Comparison of ENCODE assay signal across 6 cellular contexts in the genomic region with DNA sequence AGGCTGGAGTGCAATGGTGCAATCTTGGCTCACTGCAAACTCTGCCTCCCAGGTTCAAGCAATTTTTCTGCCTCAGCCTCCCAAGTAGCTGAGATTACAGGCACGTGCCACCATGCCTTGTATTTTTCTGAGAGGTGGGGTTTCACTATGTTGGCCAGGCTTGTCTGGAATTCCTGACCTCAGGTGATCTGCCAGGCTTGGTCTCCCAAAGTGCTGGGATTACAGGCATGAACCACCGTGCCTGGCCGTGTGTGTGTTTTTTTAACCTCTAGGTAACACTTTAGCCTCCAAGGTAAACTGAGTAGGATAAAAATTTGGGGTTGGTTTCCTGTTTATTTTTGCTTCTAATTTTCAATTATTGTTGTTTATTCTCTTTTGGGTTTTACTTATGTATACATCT. TPM values are rescaled to one million over a fixed set of nuclear protein-coding genes. Genes with fewer than 3 reads are reported as not detected.
"Had no signal": no experiment of that assay in that cellular context is flagged by ENCODE, and none has a peak within 500 bp of the region (broad histone marks: within the 10 kb centered on the region; RNA-seq: fewer than 3 reads in every experiment).

No MANE protein-coding gene starts in this region.

RNA-seq across cellular contexts. Expression of gene XCR1, which starts 10.8 kb away (rescaled TPM):
- total RNA-seq: HepG2, HT-29, HT1080, IMR-90, K562 had no signal
- polyA plus RNA-seq: HepG2, IgD-negative memory B cell, IMR-90, K562 had no signal
